8 cellular contexts compared by ENCODE assay signal in the genomic region with DNA sequence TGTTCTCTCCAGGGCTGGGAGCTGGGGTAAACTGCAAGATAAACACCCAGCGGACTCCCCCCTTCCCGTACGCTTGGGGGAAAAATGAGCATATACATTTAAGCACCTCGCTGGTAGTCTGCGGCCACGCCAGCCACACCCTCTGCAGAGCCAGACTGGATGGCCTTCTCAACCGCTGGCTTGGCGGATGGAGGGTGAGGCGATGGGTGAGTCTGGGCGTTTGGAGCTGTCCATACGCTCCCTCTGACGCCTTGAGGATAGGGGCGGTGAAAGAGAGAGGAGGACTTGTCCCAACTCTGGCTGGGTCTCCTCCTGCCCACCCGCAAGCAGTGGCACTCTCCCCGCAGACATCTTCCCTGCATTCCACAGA. TPM values are rescaled to one million over a fixed set of nuclear protein-coding genes. Genes with fewer than 3 reads are reported as not detected.
DNase-seq lines count a peak whose midpoint lies in the region; ATAC-seq and TF ChIP-seq lines count a peak whose summit lies in the region.

No MANE protein-coding gene starts in this region.

- no peaks in the 10 kb centered on the region for H3K9me3 ChIP-seq in SJSA1 (replicated peaks)
- H3K9me3 ChIP-seq in prostate gland: no peaks in the 10 kb centered on the region

- H3K4me1 ChIP-seq in SJSA1 (replicated peaks): peaks cover 97% of the 10 kb centered on the region
- no peaks in the 10 kb centered on the region for H3K4me1 ChIP-seq in prostate gland (replicated peaks)

- no peak for ATAC-seq in HG02885 (IDR thresholded peaks at IDR 0.05; ENCODE audit: poor library complexity, unreplicated experiment)
- ATAC-seq in HG02610 (IDR thresholded peaks at IDR 0.05; ENCODE audit: unreplicated experiment): no peak
- no peak for ATAC-seq in GM21367 (IDR thresholded peaks at IDR 0.05; ENCODE audit: unreplicated experiment)

- TF ChIP-seq POLR2A in prostate gland (IDR thresholded peaks at IDR 0.05): peak; percentile 8

- H3K27me3 ChIP-seq in SJSA1 (replicated peaks) (no peaks in the 10 kb centered on the region), prostate gland (replicated peaks; ENCODE audit: insufficient read depth) (no peaks in the 10 kb centered on the region)

- H3K27ac ChIP-seq in SJSA1 (peak overlapping the region; percentile 59), prostate gland (peak overlapping the region; percentile 89 to 93)

- H3K36me3 ChIP-seq in SJSA1 (peaks cover 48% of the 10 kb centered on the region), prostate gland (no peaks in the 10 kb centered on the region)

- intact Hi-C loops in prostate gland (cut with DNase I): no loop called here

- no peak for TF ChIP-seq CTCF in prostate gland (IDR thresholded peaks at IDR 0.05)

- 12% methylated on average over 15 of the region's 15 CpGs for WGBS in prostate gland

- DNase-seq in SJSA1 (ENCODE audit: low read depth in 1 of 2, low spot score in 2 of 2) (peak; percentile 82 to 86), fibroblast of peridontal ligament (ENCODE audit: extremely low read depth) (peak; percentile 37), prostate gland (ENCODE audit: low spot score) (no peak), cerebellar nuclear complex (lab: John Stamatoyannopoulos, UW) (no peak)

- H3K4me3 ChIP-seq in GM08714 (ENCODE audit: low read length) (peak overlapping the region; percentile 73; the same call in 1 of the 2 replicates), SJSA1 (peak overlapping the region; percentile 84), prostate gland (peak overlapping the region; percentile 63 to 70)

RNA-seq across cellular contexts. Expression of gene ITGA3, which starts 1.0 kb away (rescaled TPM):
- total RNA-seq in SJSA1 (2014; rRNA removed; shearing (Covaris generic)): 142 and 195 TPM in 2 replicates
- 10 to 100 TPM; 67.0 to 71.3 TPM for total RNA-seq in prostate gland

RNA-seq across cellular contexts. Expression of gene PDK2, which starts 38.2 kb away (rescaled TPM):
- total RNA-seq in SJSA1 (2014; rRNA removed; shearing (Covaris generic)): 22.2 and 25.3 TPM in 2 replicates
- 10 to 100 TPM; 47.1 to 79.5 TPM for total RNA-seq in prostate gland

Comparison
In these comparisons a context has a peak if more than half of its experiments do, and no peak if none do; other contexts are left out.
1. DNase-seq: peak in SJSA1 (2 of 2) and fibroblast of peridontal ligament (single experiment); none in prostate gland (single experiment) and cerebellar nuclear complex (0 of 2).
2. Peak in every context shown above with its lines, with median percentiles within 50 percentile points of each other: H3K4me3 ChIP-seq.